Comparison of ENCODE assay signal across 17 cellular contexts in genomic region chr2:180061085-180061484, GRCh38. TPM values are rescaled to one million over a fixed set of nuclear protein-coding genes. Genes with fewer than 3 reads are reported as not detected.
DNase-seq lines count a peak whose midpoint lies in the region; ATAC-seq, FAIRE-seq and TF ChIP-seq lines count a peak whose summit lies in the region.
"Had no signal": no experiment of that assay in that cellular context is flagged by ENCODE, and none has a peak within 500 bp of the region (broad histone marks: within the 10 kb centered on the region; RNA-seq: fewer than 3 reads in every experiment).

No MANE protein-coding gene starts in this region.

- in situ Hi-C loops in HAP-1 (cut with MboI; ENCODE audit: low sequenced_read_pairs): no loop called here

- intact Hi-C loops in tibial artery (cut with DNase I; ENCODE audit: low total_unique reads): no loop called here

- H3K27ac Mint-ChIP-seq in nephron progenitor cell: peak overlapping the region; percentile 70
- H3K27ac Mint-ChIP-seq: CD8-positive, alpha-beta T cell had no signal

- POLR2A ChIA-PET in H1 (lab: Charles Lee; ENCODE audit: partially characterized antibody): interaction anchor here (0.7 kb wide), 1 partner anchor 16 kb away, joined by 3 read pairs; no protein-coding TSS in a partner anchor

- no peak overlapping the region for H3K56ac ChIP-seq in H1 (replicated peaks; ENCODE audit: insufficient read length, low read depth, low read length)

- H2BK5ac ChIP-seq in H1 (ENCODE audit: low read depth, low read length): no peak overlapping the region

- H3K4me3 ChIP-seq in H1 (ENCODE audit: extremely low read depth in 1 of 4, insufficient read depth in 2 of 4, low read depth in 3 of 4, low read length in 4 of 4): no peak overlapping the region
- H3K4me3 ChIP-seq in HAP-1: no peak overlapping the region
- no peak overlapping the region for H3K4me3 ChIP-seq in tibial artery
- H3K4me3 ChIP-seq: A549, GM23248 had no signal

- H3K23ac ChIP-seq in H1 (ENCODE audit: insufficient read length): no peak overlapping the region

- H4K20me1 ChIP-seq in H1 (replicated peaks in 1 of 2; ENCODE audit: control insufficient read depth in 1 of 2, insufficient read depth in 2 of 2, low read length in 2 of 2): no peaks in the 10 kb centered on the region

- DNase-seq in NCI-H82 treated with DMSO at 0.1 percent for 48 hours (lab: John Stamatoyannopoulos, UW; ENCODE audit: unreplicated experiment) (peak; percentile 4), H1 (ENCODE audit: low read depth in 1 of 2, low spot score in 2 of 2) (no peak), nephron progenitor cell (peak; percentile 2), HAP-1 (ENCODE audit: low spot score in 2 of 2) (no peak), tibial artery (no peak)
- DNase-seq: CD8-positive, alpha-beta T cell; COR-L47; DND-41; GDM1; GM23248; H7 had no signal

- 95% methylated on average over 11 of the region's 11 CpGs; no CpG with 5 or more reads in 1 of the 2 experiments for WGBS in H1 (ENCODE audit: extremely low coverage in 1 of 2, insufficient coverage in 1 of 2, insufficient read length in 1 of 2, insufficient replicate concordance in 2 of 2, low coverage in 1 of 2, low lambda C conversion rate in 2 of 2, missing lambda C conversion rate in 1 of 2), 2 experiments

- no peak for TF ChIP-seq CTCF in H1 (IDR thresholded peaks at IDR 0.05; ENCODE audit: control extremely low read depth in 1 of 3, insufficient read depth in 1 of 3, low read depth in 1 of 3, low read length in 3 of 3)
- TF ChIP-seq CTCF in nephron progenitor cell (IDR thresholded peaks at IDR 0.05): no peak
- no peak for TF ChIP-seq CTCF in tibial artery (IDR thresholded peaks at IDR 0.05)

- H3K27ac ChIP-seq in H1 (ENCODE audit: low read depth, low read length): no peak overlapping the region
- H3K27ac ChIP-seq in tibial artery: no peak overlapping the region
- H3K27ac ChIP-seq: A549, GM23248 had no signal

- H3K9me3 Mint-ChIP-seq in nephron progenitor cell: no peaks in the 10 kb centered on the region
- H3K9me3 Mint-ChIP-seq: CD8-positive, alpha-beta T cell had no signal

- no peaks in the 10 kb centered on the region for H3K23me2 ChIP-seq in H1 (ENCODE audit: low read depth, low read length)

- peak overlapping the region; percentile 54; the same call in 1 of the 2 replicates for H2BK12ac ChIP-seq in H1 (ENCODE audit: low read depth, low read length)

- H2AK5ac ChIP-seq in H1 (ENCODE audit: low read depth, low read length): no peak overlapping the region

- peak overlapping the region; percentile 51; the same call in 1 of the 2 replicates for H2BK20ac ChIP-seq in H1 (ENCODE audit: low read length)

- no peak for TF ChIP-seq RAD21 in H1 (IDR thresholded peaks at IDR 0.05 in 1 of 2, conservative IDR thresholded peaks at IDR 0.05 in 1 of 2; ENCODE audit: low read depth in 2 of 2, low read length in 2 of 2)

- no peak for TF ChIP-seq POLR2A in H1 (IDR thresholded peaks at IDR 0.05; ENCODE audit: control extremely low read depth in 1 of 2, low read depth in 2 of 2, low read length in 2 of 2)

- H3K4me1 ChIP-seq in H1 (replicated peaks in 1 of 4; ENCODE audit: control insufficient read depth in 3 of 4, insufficient read depth in 4 of 4, low read length in 3 of 4) (peaks cover 5 to 21% (median 16%) of the 10 kb centered on the region in 4 experiments), HAP-1 (no peaks in the 10 kb centered on the region), tibial artery (peaks cover 0 to 5% (median 0%) of the 10 kb centered on the region in 4 donors)
- H3K4me1 ChIP-seq: A549 had no signal

- H3K27me3 Mint-ChIP-seq in nephron progenitor cell (ENCODE audit: low read depth, poor library complexity): no peaks in the 10 kb centered on the region

- H2BK120ac ChIP-seq in H1 (replicated peaks; ENCODE audit: low read depth, low read length): no peak overlapping the region

- H4K5ac ChIP-seq in H1 (ENCODE audit: insufficient read length, low read depth, low read length): no peak overlapping the region

- H3K79me2 ChIP-seq in H1 (ENCODE audit: control insufficient read depth in 1 of 2, insufficient read depth in 2 of 2, low read length in 2 of 2): no peaks in the 10 kb centered on the region

- H2AFZ ChIP-seq in H1 (ENCODE audit: low read length): no peak overlapping the region
- H2AFZ ChIP-seq: GM23248 had no signal

- no peak overlapping the region for H3K9ac ChIP-seq in H1 (replicated peaks in 1 of 4; ENCODE audit: extremely low read depth in 1 of 4, low read depth in 3 of 4, low read length in 3 of 4)
- H3K9ac ChIP-seq: GM23248 had no signal

- CTCF ChIA-PET in H1 (lab: Charles Lee; ENCODE audit: partially characterized antibody): interaction anchor here (0.6 to 2.1 kb wide), 6 partner anchors 10 to 125 kb away, joined by 3 to 10 read pairs (median 4); no protein-coding TSS in a partner anchor

- H3K9me3 ChIP-seq in H1 (ENCODE audit: insufficient read depth in 2 of 2, low read depth in 1 of 2, low read length in 1 of 2) (no peaks in the 10 kb centered on the region), HAP-1 (no peaks in the 10 kb centered on the region), tibial artery (no peaks in the 10 kb centered on the region)
- H3K9me3 ChIP-seq: A549 had no signal

- no peaks in the 10 kb centered on the region for H3K36me3 Mint-ChIP-seq in nephron progenitor cell (ENCODE audit: low read depth)
- H3K36me3 Mint-ChIP-seq: CD14-positive monocyte; CD8-positive, alpha-beta T cell had no signal

- ATAC-seq in GM18858 (IDR thresholded peaks at IDR 0.05; ENCODE audit: unreplicated experiment): no peak
- ATAC-seq in GM21390 (IDR thresholded peaks at IDR 0.05; ENCODE audit: unreplicated experiment): no peak
- ATAC-seq: A549; CD8-positive, alpha-beta T cell; HepG2 had no signal

- no peak overlapping the region for H3K14ac ChIP-seq in H1 (ENCODE audit: insufficient read length)

- H3K27me3 ChIP-seq in H1 (replicated peaks in 1 of 4; ENCODE audit: control insufficient read depth in 3 of 4, extremely low read depth in 1 of 4, insufficient read depth in 3 of 4, low read length in 3 of 4) (no peaks in the 10 kb centered on the region), HAP-1 (ENCODE audit: low read depth) (no peaks in the 10 kb centered on the region), tibial artery (no peaks in the 10 kb centered on the region)

- H4K8ac ChIP-seq in H1 (ENCODE audit: extremely low read depth, insufficient read depth, low read length): no peak overlapping the region

- no peak overlapping the region for H2BK15ac ChIP-seq in H1 (ENCODE audit: low read length)

- no peaks in the 10 kb centered on the region for H3K79me1 ChIP-seq in H1 (ENCODE audit: low read depth, low read length)

- H3K18ac ChIP-seq in H1 (ENCODE audit: extremely low read depth, low read length): no peak overlapping the region

- FAIRE-seq in H1 (lab: Jason Lieb, UNC): no peak
- FAIRE-seq: A549, GM12892, HepG2 had no signal

- H3K4me1 Mint-ChIP-seq in nephron progenitor cell: peaks cover 27% of the 10 kb centered on the region
- H3K4me1 Mint-ChIP-seq: CD14-positive monocyte had no signal

- TF ChIP-seq EP300 in H1 (IDR thresholded peaks at IDR 0.05; ENCODE audit: borderline replicate concordance in 1 of 2, low read depth in 2 of 2, low read length in 2 of 2): no peak

- H3K4ac ChIP-seq in H1 (replicated peaks; ENCODE audit: insufficient read length, low read depth, low read length): no peak overlapping the region

- no peak overlapping the region for H3K4me2 ChIP-seq in H1 (ENCODE audit: insufficient read depth in 1 of 2, low read depth in 2 of 2, low read length in 2 of 2)
- H3K4me2 ChIP-seq: A549 had no signal

- peak overlapping the region; percentile 51 for H4K91ac ChIP-seq in H1 (replicated peaks; ENCODE audit: insufficient read length, low read length)

- H3K36me3 ChIP-seq in H1 (ENCODE audit: control insufficient read depth in 2 of 4, insufficient read depth in 4 of 4, low read length in 3 of 4): no peaks in the 10 kb centered on the region
- no peaks in the 10 kb centered on the region for H3K36me3 ChIP-seq in HAP-1 (replicated peaks)
- H3K36me3 ChIP-seq in tibial artery: no peaks in the 10 kb centered on the region

- no peak overlapping the region for H3K4me3 Mint-ChIP-seq in nephron progenitor cell
- H3K4me3 Mint-ChIP-seq: CD14-positive monocyte; CD8-positive, alpha-beta T cell had no signal

TF ChIP-seq in H1, 55 proteins besides CTCF, POLR2A, EP300 and RAD21 (continues in another document):
- TF ChIP-seq FOSL1 (IDR thresholded peaks at IDR 0.05; ENCODE audit: insufficient read depth, low read depth, low read length) (no peak), SIRT6 (IDR thresholded peaks at IDR 0.05; ENCODE audit: low read length) (no peak), CEBPB (IDR thresholded peaks at IDR 0.05; ENCODE audit: low read depth, low read length) (no peak), USF2 (IDR thresholded peaks at IDR 0.05; ENCODE audit: low read length) (no peak), CBX8 (IDR thresholded peaks at IDR 0.05; ENCODE audit: borderline replicate concordance, low read depth, low read length) (no peak), ZNF274 (IDR thresholded peaks at IDR 0.05; ENCODE audit: borderline replicate concordance, extremely low read depth, low read length) (no peak), JUN (IDR thresholded peaks at IDR 0.05; ENCODE audit: low read depth, low read length) (no peak)

RNA-seq across cellular contexts. Expression of gene CWC22, which starts 54.0 kb away (rescaled TPM):
- 30.2 and 34.0 TPM in 2 replicates for total RNA-seq in H1 (2021; fragmentation: NEBNext Ultra II Directional; extraction: Animal tissue kit (Norgen Biotek cat#: 25700))
- 2.7 and 3.7 TPM in 2 replicates for polyA plus RNA-seq in H1 (2011; rRNA removed)
- 6.7 TPM for polyA plus RNA-seq in H1 (2011; cell fraction: cytosol; rRNA removed)
- 2.9 TPM for polyA plus RNA-seq in H1 (2011; cell fraction: nucleus; rRNA removed)
- polyA plus RNA-seq in H1 (2012, experiment 1 of 2): 17.0 to 40.2 TPM (median 21.2 TPM) in 4 replicates
- 1.3 TPM for polyA plus RNA-seq in H1 (2012, experiment 2 of 2)
- polyA plus RNA-seq in H1 (2013, experiment 1 of 2): 34.5 TPM
- polyA plus RNA-seq in H1 (2013, experiment 2 of 2): 33.4 TPM
- polyA minus RNA-seq in H1 (2011; rRNA and poly(A)+ RNA removed): 8.2 and 12.9 TPM in 2 replicates
- 6.4 TPM for polyA minus RNA-seq in H1 (2011; cell fraction: cytosol; rRNA and poly(A)+ RNA removed)
- 16.6 TPM for polyA minus RNA-seq in H1 (2011; cell fraction: nucleus; rRNA and poly(A)+ RNA removed)

Comparison
In these comparisons a context has a peak if more than half of its experiments do, and no peak if none do; other contexts are left out.
1. DNase-seq: peak in NCI-H82 treated with DMSO at 0.1 percent for 48 hours (single experiment) and nephron progenitor cell (single experiment); none in H1 (0 of 2), HAP-1 (0 of 2) and tibial artery (0 of 2).